8 cellular contexts compared by ENCODE assay signal in the genomic region with DNA sequence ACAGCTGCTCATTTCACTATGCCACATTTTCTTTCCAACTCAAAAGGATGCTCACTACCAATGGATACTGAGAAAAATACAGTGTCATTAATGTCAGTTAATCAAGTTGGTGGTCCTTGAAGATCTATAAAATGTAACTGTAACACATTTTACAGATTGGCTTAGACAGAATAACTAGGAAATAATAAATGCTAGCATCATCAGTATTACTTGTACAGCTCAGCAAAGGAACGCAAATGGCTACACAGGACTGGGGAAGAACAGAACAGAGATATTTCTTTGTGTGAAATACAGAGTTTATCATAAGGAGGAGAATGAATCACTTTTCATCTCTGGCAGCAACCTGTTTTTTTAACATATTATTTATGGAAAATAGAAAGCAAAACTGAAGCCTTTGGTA. TPM values are rescaled to one million over a fixed set of nuclear protein-coding genes. Genes with fewer than 3 reads are reported as not detected.
DNase-seq lines count a peak whose midpoint lies in the region; ATAC-seq and TF ChIP-seq lines count a peak whose summit lies in the region.

No MANE protein-coding gene starts in this region.

- peak overlapping the region; percentile 98 for H3K27ac ChIP-seq in cingulate gyrus (ENCODE audit: low read depth, low read length)
- peak overlapping the region; percentile 79 to 80 for H3K27ac ChIP-seq in prostate gland

- H3K4me1 ChIP-seq in prostate gland (replicated peaks) (no peaks in the 10 kb centered on the region), HAP-1 (no peaks in the 10 kb centered on the region)

- H3K9me3 ChIP-seq in prostate gland (no peaks in the 10 kb centered on the region), HAP-1 (no peaks in the 10 kb centered on the region)

- WGBS in prostate gland, result 58% methylated on average over 1 of the region's 1 CpG

- H3K36me3 ChIP-seq in prostate gland (no peaks in the 10 kb centered on the region), HAP-1 (replicated peaks) (no peaks in the 10 kb centered on the region)

- intact Hi-C loops in prostate gland (cut with DNase I), result no loop called here

- H3K4me3 ChIP-seq in prostate gland, result peak overlapping the region in 1 of 2 donors; percentile 13
- no peak overlapping the region for H3K4me3 ChIP-seq in HAP-1

- H3K27me3 ChIP-seq in prostate gland (replicated peaks; ENCODE audit: insufficient read depth) (no peaks in the 10 kb centered on the region), HAP-1 (ENCODE audit: low read depth) (no peaks in the 10 kb centered on the region)

- ATAC-seq in GM18858 (IDR thresholded peaks at IDR 0.05; ENCODE audit: unreplicated experiment), result peak; percentile 13
- peak; percentile 15 for ATAC-seq in HG03066 (IDR thresholded peaks at IDR 0.05; ENCODE audit: low read depth, unreplicated experiment)
- no peak for ATAC-seq in GM21381 (IDR thresholded peaks at IDR 0.05; ENCODE audit: unreplicated experiment)

- DNase-seq in prostate gland (ENCODE audit: low spot score) (no peak), HAP-1 (ENCODE audit: low spot score in 2 of 2) (no peak), SIG-M5 treated with dmso at 0.1 percent for 504 hours (lab: John Stamatoyannopoulos, UW; ENCODE audit: unreplicated experiment) (no peak)
- no peak for DNase-seq in stimulated activated CD4-positive, alpha-beta T cell treated with anti-CD3 and anti-CD28 coated beads, Interleukin-4, amount 100 ng/mL, for 4 hours

- peak; percentile 2 for TF ChIP-seq POLR2A in prostate gland (IDR thresholded peaks at IDR 0.05)

- in situ Hi-C loops in HAP-1 (cut with MboI; ENCODE audit: low sequenced_read_pairs), result no loop called here

- no peak for TF ChIP-seq CTCF in prostate gland (IDR thresholded peaks at IDR 0.05)

RNA-seq across cellular contexts. Expression of a gene that starts 8.2 kb away (rescaled TPM):
- 100 to 1,000 TPM in 1 of 2 donors, 10 to 100 TPM in 1; 63.0 to 316 TPM for total RNA-seq in prostate gland
